In the genomic region with DNA sequence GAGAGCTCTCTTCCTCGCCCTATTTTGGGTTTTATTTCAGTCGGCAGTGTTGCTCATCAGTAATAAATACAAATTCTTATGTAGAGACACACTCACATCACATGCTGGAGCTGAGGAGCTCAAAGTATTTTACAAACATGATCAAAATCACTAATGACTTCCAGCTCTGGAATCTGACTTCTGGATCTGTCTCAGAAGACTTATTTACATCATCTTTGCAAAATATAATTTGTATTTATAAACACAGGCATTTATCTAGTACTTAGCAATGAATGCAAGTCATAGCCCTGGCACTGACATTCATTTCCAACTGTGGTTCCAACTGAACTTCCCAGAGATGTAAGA, we compare ENCODE assay signal across 13 cellular contexts.
DNase-seq lines count a peak whose midpoint lies in the region; ATAC-seq and TF ChIP-seq lines count a peak whose summit lies in the region.
"Had no signal": no experiment of that assay in that cellular context is flagged by ENCODE, and none has a peak within 500 bp of the region (broad histone marks: within the 10 kb centered on the region; RNA-seq: fewer than 3 reads in every experiment).

No MANE protein-coding gene starts in this region.

- no peaks in the 10 kb centered on the region for H3K4me1 ChIP-seq in testis

- H3K27ac ChIP-seq in testis: peak overlapping the region in 1 of 2 donors; percentile 20
- H3K27ac ChIP-seq: thoracic aorta, WERI-Rb-1 had no signal

- no peak for TF ChIP-seq POLR2A in testis (IDR thresholded peaks at IDR 0.05)

- TF ChIP-seq CTCF in fibroblast of the aortic adventitia (IDR thresholded peaks at IDR 0.05; ENCODE audit: insufficient read depth, low read length) (no peak), testis (IDR thresholded peaks at IDR 0.05) (no peak)

- WGBS in testis, 2 donors: 41 to 43% methylated on average over 2 of the region's 2 CpGs

- no peaks in the 10 kb centered on the region for H3K9me3 ChIP-seq in testis
- H3K9me3 ChIP-seq: thoracic aorta had no signal

- H3K9me3 Mint-ChIP-seq in activated T-cell treated with anti-CD3 and anti-CD28 coated beads, Interleukin-2, amount 50 U/mL, for 4 hours: no peaks in the 10 kb centered on the region
- H3K9me3 Mint-ChIP-seq: activated naive CD8-positive, alpha-beta T cell treated with anti-CD3 and anti-CD28 coated beads, Interleukin-2, amount 10 ng/mL, durations not matched to agents 7 days and 5 days; nephron progenitor cell had no signal

- peak overlapping the region; percentile 32 for H3K4me3 ChIP-seq in fibroblast of the aortic adventitia (ENCODE audit: low read depth, low read length)
- no peak overlapping the region for H3K4me3 ChIP-seq in testis
- H3K4me3 ChIP-seq: thoracic aorta had no signal

- no peak overlapping the region for H3K4me3 Mint-ChIP-seq in activated T-cell treated with anti-CD3 and anti-CD28 coated beads, Interleukin-2, amount 50 U/mL, for 4 hours
- H3K4me3 Mint-ChIP-seq: activated naive CD8-positive, alpha-beta T cell treated with anti-CD3 and anti-CD28 coated beads, Interleukin-2, amount 10 ng/mL, durations not matched to agents 7 days and 5 days; nephron progenitor cell had no signal

- no peaks in the 10 kb centered on the region for H3K4me1 Mint-ChIP-seq in activated T-cell treated with anti-CD3 and anti-CD28 coated beads, Interleukin-2, amount 50 U/mL, for 4 hours (ENCODE audit: low read depth)
- H3K4me1 Mint-ChIP-seq: activated naive CD8-positive, alpha-beta T cell treated with anti-CD3 and anti-CD28 coated beads, Interleukin-2, amount 10 ng/mL, durations not matched to agents 7 days and 5 days; nephron progenitor cell had no signal

- H3K36me3 Mint-ChIP-seq in activated T-cell treated with anti-CD3 and anti-CD28 coated beads, Interleukin-2, amount 50 U/mL, for 4 hours (ENCODE audit: insufficient read depth): no peaks in the 10 kb centered on the region
- H3K36me3 Mint-ChIP-seq: activated naive CD8-positive, alpha-beta T cell treated with anti-CD3 and anti-CD28 coated beads, Interleukin-2, amount 10 ng/mL, durations not matched to agents 7 days and 5 days had no signal

- DNase-seq in GM03348 (ENCODE audit: low spot score) (peak; percentile 53), fibroblast of the aortic adventitia (ENCODE audit: low read depth) (peak; percentile 49), stromal cell of bone marrow (ENCODE audit: low read depth) (peak; percentile 18), testis (no peak)
- no peak for DNase-seq in activated T-cell treated with anti-CD3 and anti-CD28 coated beads, Interleukin-2, amount 50 U/mL, for 4 hours
- DNase-seq in activated CD4-positive, alpha-beta T cell treated with anti-CD3 and anti-CD28 coated beads for 48 hours: no peak
- DNase-seq: activated naive CD8-positive, alpha-beta T cell treated with anti-CD3 and anti-CD28 coated beads, Interleukin-2, amount 10 ng/mL, durations not matched to agents 7 days and 5 days; dermis blood vessel endothelial cell; KBM-7; nephron progenitor cell; WERI-Rb-1 had no signal

- no peaks in the 10 kb centered on the region for H3K27me3 ChIP-seq in testis

- H3K36me3 ChIP-seq in testis (ENCODE audit: low read depth, missing control alignments): no peaks in the 10 kb centered on the region
- H3K36me3 ChIP-seq: thoracic aorta, WERI-Rb-1 had no signal

- intact Hi-C loops in testis (cut with DNase I; ENCODE audit: low total_unique reads): no loop called here

- peak; percentile 65 for ATAC-seq in SK-N-SH treated with all-trans-retinoic acid at 6 μM for 48 hours
- ATAC-seq in activated T-cell treated with anti-CD3 and anti-CD28 coated beads, Interleukin-2, amount 50 U/mL, for 4 hours: no peak

- H3K27me3 Mint-ChIP-seq in activated T-cell treated with anti-CD3 and anti-CD28 coated beads, Interleukin-2, amount 50 U/mL, for 4 hours (ENCODE audit: low read depth): no peaks in the 10 kb centered on the region
- H3K27me3 Mint-ChIP-seq: activated naive CD8-positive, alpha-beta T cell treated with anti-CD3 and anti-CD28 coated beads, Interleukin-2, amount 10 ng/mL, durations not matched to agents 7 days and 5 days had no signal

TF ChIP-seq in SK-N-SH treated with all-trans-retinoic acid at 6 μM for 48 hours, 23 proteins besides CTCF, POLR2A, EP300 and RAD21:
- TF ChIP-seq, protein P1, sequence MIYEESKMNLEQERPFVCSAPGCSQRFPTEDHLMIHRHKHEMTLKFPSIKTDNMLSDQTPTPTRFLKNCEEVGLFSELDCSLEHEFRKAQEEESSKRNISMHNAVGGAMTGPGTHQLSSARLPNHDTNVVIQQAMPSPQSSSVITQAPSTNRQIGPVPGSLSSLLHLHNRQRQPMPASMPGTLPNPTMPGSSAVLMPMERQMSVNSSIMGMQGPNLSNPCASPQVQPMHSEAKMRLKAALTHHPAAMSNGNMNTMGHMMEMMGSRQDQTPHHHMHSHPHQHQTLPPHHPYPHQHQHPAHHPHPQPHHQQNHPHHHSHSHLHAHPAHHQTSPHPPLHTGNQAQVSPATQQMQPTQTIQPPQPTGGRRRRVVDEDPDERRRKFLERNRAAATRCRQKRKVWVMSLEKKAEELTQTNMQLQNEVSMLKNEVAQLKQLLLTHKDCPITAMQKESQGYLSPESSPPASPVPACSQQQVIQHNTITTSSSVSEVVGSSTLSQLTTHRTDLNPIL (CRISPR knock-in tag; IDR thresholded peaks at IDR 0.05; ENCODE audit: low read depth): no peak
- TF ChIP-seq, protein P2, sequence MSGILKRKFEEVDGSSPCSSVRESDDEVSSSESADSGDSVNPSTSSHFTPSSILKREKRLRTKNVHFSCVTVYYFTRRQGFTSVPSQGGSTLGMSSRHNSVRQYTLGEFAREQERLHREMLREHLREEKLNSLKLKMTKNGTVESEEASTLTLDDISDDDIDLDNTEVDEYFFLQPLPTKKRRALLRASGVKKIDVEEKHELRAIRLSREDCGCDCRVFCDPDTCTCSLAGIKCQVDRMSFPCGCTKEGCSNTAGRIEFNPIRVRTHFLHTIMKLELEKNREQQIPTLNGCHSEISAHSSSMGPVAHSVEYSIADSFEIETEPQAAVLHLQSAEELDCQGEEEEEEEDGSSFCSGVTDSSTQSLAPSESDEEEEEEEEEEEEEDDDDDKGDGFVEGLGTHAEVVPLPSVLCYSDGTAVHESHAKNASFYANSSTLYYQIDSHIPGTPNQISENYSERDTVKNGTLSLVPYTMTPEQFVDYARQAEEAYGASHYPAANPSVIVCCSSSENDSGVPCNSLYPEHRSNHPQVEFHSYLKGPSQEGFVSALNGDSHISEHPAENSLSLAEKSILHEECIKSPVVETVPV (CRISPR knock-in tag; IDR thresholded peaks at IDR 0.05): no peak
- TF ChIP-seq ISL1 (CRISPR knock-in tag; IDR thresholded peaks at IDR 0.05) (no peak), RARB (CRISPR knock-in tag; IDR thresholded peaks at IDR 0.05) (no peak), OSR1 (CRISPR knock-in tag; IDR thresholded peaks at IDR 0.05) (no peak)
TF ChIP-seq in SK-N-SH treated with all-trans-retinoic acid at 6 μM for 48 hours: peak in this region for 0.

Comparison
In these comparisons a context has a peak if more than half of its experiments do, and no peak if none do; other contexts are left out.
1. DNase-seq: peak in GM03348 (single experiment), fibroblast of the aortic adventitia (single experiment) and stromal cell of bone marrow (single experiment); none in testis (single experiment), activated T-cell treated with anti-CD3 and anti-CD28 coated beads, Interleukin-2, amount 50 U/mL, for 4 hours (single experiment) and activated CD4-positive, alpha-beta T cell treated with anti-CD3 and anti-CD28 coated beads for 48 hours (single experiment).